13 cellular contexts compared by ENCODE assay signal in genomic region chr12:12902036-12902435, GRCh38. TPM values are rescaled to one million over a fixed set of nuclear protein-coding genes. Genes with fewer than 3 reads are reported as not detected.
DNase-seq lines count a peak whose midpoint lies in the region; ATAC-seq and TF ChIP-seq lines count a peak whose summit lies in the region.
"Had no signal": no experiment of that assay in that cellular context is flagged by ENCODE, and none has a peak within 500 bp of the region (broad histone marks: within the 10 kb centered on the region; RNA-seq: fewer than 3 reads in every experiment).

No MANE protein-coding gene starts in this region.

- H3K27ac Mint-ChIP-seq in HFFc6: peak overlapping the region; percentile 88

- H3K27me3 Mint-ChIP-seq in HFFc6 (ENCODE audit: insufficient read depth): peaks cover 13% of the 10 kb centered on the region; the same call in 1 of the 2 replicates

- H3K4me1 ChIP-seq in right cardiac atrium (ENCODE audit: control insufficient read depth, insufficient read depth, low read length): no peaks in the 10 kb centered on the region
- H3K4me1 ChIP-seq in subcutaneous abdominal adipose tissue (ENCODE audit: control insufficient read depth in 5 of 5, insufficient read depth in 5 of 5, low read length in 5 of 5): peaks cover 0 to 19% (median 8%) of the 10 kb centered on the region in 5 donors
- H3K4me1 ChIP-seq: parathyroid adenoma had no signal

- DNase-seq in HFFc6: peak; percentile 21
- DNase-seq in brain microvascular endothelial cell: peak; percentile 56
- no peak for DNase-seq in right cardiac atrium
- no peak for DNase-seq in foreskin melanocyte
- DNase-seq in T-helper 9 cell: no peak
- DNase-seq in DMS53 (lab: John Stamatoyannopoulos, UW): no peak
- DNase-seq: KBM-7, NCI-H2171 had no signal

- in situ Hi-C loops in brain microvascular endothelial cell (cut with HindIII; ENCODE audit: low pct_ligation_motif_present, low sequenced_read_pairs): no loop called here

- ATAC-seq in right cardiac atrium: peak; percentile 61 to 65
- ATAC-seq in GM18873 (IDR thresholded peaks at IDR 0.05; ENCODE audit: low FRiP score, unreplicated experiment): no peak

- peaks cover 78% of the 10 kb centered on the region for H3K4me1 Mint-ChIP-seq in HFFc6 (ENCODE audit: low read depth)

- no peaks in the 10 kb centered on the region; the same call in 1 of the 2 replicates for H3K9me3 Mint-ChIP-seq in HFFc6

- no peak overlapping the region for H3K9ac ChIP-seq in subcutaneous abdominal adipose tissue (ENCODE audit: low read length in 5 of 5)
- H3K9ac ChIP-seq: parathyroid adenoma had no signal

- H3K9me3 ChIP-seq in right cardiac atrium (ENCODE audit: control insufficient read depth, low read length) (no peaks in the 10 kb centered on the region), subcutaneous abdominal adipose tissue (ENCODE audit: control insufficient read depth in 5 of 5, low read length in 5 of 5) (no peaks in the 10 kb centered on the region)

- H3K4me3 ChIP-seq in brain microvascular endothelial cell (ENCODE audit: low read depth, low read length): no peak overlapping the region
- no peak overlapping the region for H3K4me3 ChIP-seq in right cardiac atrium (ENCODE audit: low read length)
- no peak overlapping the region for H3K4me3 ChIP-seq in subcutaneous abdominal adipose tissue (ENCODE audit: low read depth in 1 of 5, low read length in 5 of 5)

- H3K27me3 ChIP-seq in brain microvascular endothelial cell (replicated peaks) (no peaks in the 10 kb centered on the region), right cardiac atrium (ENCODE audit: control insufficient read depth, insufficient read depth) (no peaks in the 10 kb centered on the region), subcutaneous abdominal adipose tissue (ENCODE audit: control insufficient read depth in 5 of 5, insufficient read depth in 4 of 5, low read length in 5 of 5) (peaks cover 0 to 7% (median 2%) of the 10 kb centered on the region in 5 donors)

- TF ChIP-seq CTCF in HFFc6 (IDR thresholded peaks at IDR 0.05): no peak
- no peak for TF ChIP-seq CTCF in brain microvascular endothelial cell (IDR thresholded peaks at IDR 0.05; ENCODE audit: low read depth, low read length, missing control alignments)

- peaks cover 27% of the 10 kb centered on the region for H3K36me3 Mint-ChIP-seq in HFFc6 (ENCODE audit: low read depth)

- intact Hi-C loops in right cardiac atrium (cut with DNase I): no loop called here

- H3K27ac ChIP-seq in brain microvascular endothelial cell: peak overlapping the region; percentile 85
- peak overlapping the region; percentile 14 for H3K27ac ChIP-seq in right cardiac atrium (ENCODE audit: low read length)
- H3K27ac ChIP-seq in subcutaneous abdominal adipose tissue (ENCODE audit: low read depth, low read length): peak overlapping the region; percentile 51
- H3K27ac ChIP-seq: parathyroid adenoma had no signal

- peaks cover 42% of the 10 kb centered on the region for H3K36me3 ChIP-seq in brain microvascular endothelial cell (replicated peaks)
- no peaks in the 10 kb centered on the region for H3K36me3 ChIP-seq in subcutaneous abdominal adipose tissue (ENCODE audit: control insufficient read depth in 5 of 5, insufficient read depth in 5 of 5, low read length in 5 of 5)

- H3K4me3 Mint-ChIP-seq in HFFc6: peak overlapping the region; percentile 71

RNA-seq across cellular contexts. Expression of gene GPRC5A, which starts 10.7 kb away (rescaled TPM):
- total RNA-seq in HFFc6 (2021; fragmentation: NEBNext Ultra II Directional; extraction: Animal tissue kit (Norgen Biotek cat#: 25700)): 100 to 1,000 TPM; 206 to 371 (median 280) TPM
- 1 to 10 TPM; 1.3 to 8.0 (median 5.4) TPM for total RNA-seq in right cardiac atrium
- 3.7 TPM for polyA plus RNA-seq in right cardiac atrium

RNA-seq across cellular contexts. Expression of gene GPRC5D, which starts 49.9 kb away (rescaled TPM):
- not detected for total RNA-seq in HFFc6 (2021; fragmentation: NEBNext Ultra II Directional; extraction: Animal tissue kit (Norgen Biotek cat#: 25700))
- not detected for total RNA-seq in right cardiac atrium
- not detected for polyA plus RNA-seq in right cardiac atrium
- total RNA-seq: epithelial cell of proximal tubule, SK-MEL-5 had no signal

Comparison
In these comparisons a context has a peak if more than half of its experiments do, and no peak if none do; other contexts are left out.
1. DNase-seq: peak in HFFc6 (single experiment) and brain microvascular endothelial cell (single experiment); none in right cardiac atrium (0 of 3), foreskin melanocyte (single experiment), T-helper 9 cell (single experiment) and DMS53 (single experiment).
2. H3K27ac ChIP-seq: peak in every context shown above with its lines; median percentile 85 in brain microvascular endothelial cell; 51 in subcutaneous abdominal adipose tissue; 14 in right cardiac atrium.
3. RNA of gene GPRC5A, which starts 10.7 kb away (total RNA-seq): 206 to 371 TPM in HFFc6; 1.3 to 8.0 TPM in right cardiac atrium; every median in the first group is over 10 times any median in the second.